ENCODE assay signal across 2 cellular contexts in the genomic region with DNA sequence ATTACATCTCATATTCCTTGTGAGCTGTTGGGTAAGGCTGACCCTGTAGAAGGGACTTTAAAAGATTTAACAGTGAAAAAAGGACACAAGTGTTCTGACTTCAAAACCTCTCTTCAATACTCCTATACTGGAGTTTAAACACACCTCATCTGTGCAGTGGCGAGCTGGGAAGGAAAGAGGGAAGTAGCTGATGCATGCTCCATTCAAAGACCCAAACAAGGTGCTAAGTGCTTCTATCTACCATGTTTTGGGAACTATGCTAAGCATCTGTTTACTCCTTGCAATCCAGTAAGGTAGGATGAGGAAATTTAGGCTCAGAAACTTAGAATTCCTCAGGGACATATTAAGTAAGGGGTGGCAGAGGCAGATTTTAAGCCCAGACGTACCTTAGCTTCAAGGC.
TF ChIP-seq lines count a peak whose summit lies in the region.

No MANE protein-coding gene starts in this region.

TF ChIP-seq in H1, 55 proteins besides CTCF, POLR2A, EP300 and RAD21:
- TF ChIP-seq EZH2 (IDR thresholded peaks at IDR 0.05; ENCODE audit: low read depth, low read length, severe bottlenecking), result no peak
- no peak for TF ChIP-seq CBX5 (IDR thresholded peaks at IDR 0.05; ENCODE audit: low read depth, low read length)
- TF ChIP-seq NRF1 (IDR thresholded peaks at IDR 0.05; ENCODE audit: low read depth, low read length), result no peak
- TF ChIP-seq ZNF274 (IDR thresholded peaks at IDR 0.05; ENCODE audit: borderline replicate concordance, extremely low read depth, low read length), result no peak

TF ChIP-seq in SK-N-SH, 30 proteins besides CTCF, POLR2A, EP300 and RAD21:
- TF ChIP-seq GABPA (IDR thresholded peaks at IDR 0.05; ENCODE audit: low read depth), result no peak
- no peak for TF ChIP-seq RFX5 (IDR thresholded peaks at IDR 0.05; ENCODE audit: low read length)
- no peak for TF ChIP-seq MXI1 (IDR thresholded peaks at IDR 0.05; ENCODE audit: low read depth, low read length)
- TF ChIP-seq, protein P1, sequence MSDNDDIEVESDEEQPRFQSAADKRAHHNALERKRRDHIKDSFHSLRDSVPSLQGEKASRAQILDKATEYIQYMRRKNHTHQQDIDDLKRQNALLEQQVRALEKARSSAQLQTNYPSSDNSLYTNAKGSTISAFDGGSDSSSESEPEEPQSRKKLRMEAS (IDR thresholded peaks at IDR 0.05; ENCODE audit: low read depth), result no peak
- TF ChIP-seq SMC3 (IDR thresholded peaks at IDR 0.05; ENCODE audit: low read depth, low read length), result no peak
- no peak for TF ChIP-seq MEF2A (IDR thresholded peaks at IDR 0.05; ENCODE audit: borderline replicate concordance, low read depth)
- TF ChIP-seq RXRA (IDR thresholded peaks at IDR 0.05; ENCODE audit: borderline replicate concordance, low read depth), result no peak
- no peak for TF ChIP-seq EZH2phosphoT487 (IDR thresholded peaks at IDR 0.05; ENCODE audit: borderline replicate concordance, low read depth)
- no peak for TF ChIP-seq NRF1 (IDR thresholded peaks at IDR 0.05; ENCODE audit: low read depth, low read length)
- TF ChIP-seq, protein P2, sequence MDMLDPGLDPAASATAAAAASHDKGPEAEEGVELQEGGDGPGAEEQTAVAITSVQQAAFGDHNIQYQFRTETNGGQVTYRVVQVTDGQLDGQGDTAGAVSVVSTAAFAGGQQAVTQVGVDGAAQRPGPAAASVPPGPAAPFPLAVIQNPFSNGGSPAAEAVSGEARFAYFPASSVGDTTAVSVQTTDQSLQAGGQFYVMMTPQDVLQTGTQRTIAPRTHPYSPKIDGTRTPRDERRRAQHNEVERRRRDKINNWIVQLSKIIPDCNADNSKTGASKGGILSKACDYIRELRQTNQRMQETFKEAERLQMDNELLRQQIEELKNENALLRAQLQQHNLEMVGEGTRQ (IDR thresholded peaks at IDR 0.05; ENCODE audit: borderline replicate concordance, low read depth, low read length), result no peak
- no peak for TF ChIP-seq RCOR1 (IDR thresholded peaks at IDR 0.05; ENCODE audit: low read length)
- TF ChIP-seq, protein P3, sequence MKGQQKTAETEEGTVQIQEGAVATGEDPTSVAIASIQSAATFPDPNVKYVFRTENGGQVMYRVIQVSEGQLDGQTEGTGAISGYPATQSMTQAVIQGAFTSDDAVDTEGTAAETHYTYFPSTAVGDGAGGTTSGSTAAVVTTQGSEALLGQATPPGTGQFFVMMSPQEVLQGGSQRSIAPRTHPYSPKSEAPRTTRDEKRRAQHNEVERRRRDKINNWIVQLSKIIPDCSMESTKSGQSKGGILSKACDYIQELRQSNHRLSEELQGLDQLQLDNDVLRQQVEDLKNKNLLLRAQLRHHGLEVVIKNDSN (IDR thresholded peaks at IDR 0.05; ENCODE audit: borderline replicate concordance, low read depth), result no peak
- TF ChIP-seq POLR2AphosphoS5 (IDR thresholded peaks at IDR 0.05; ENCODE audit: low read depth, low read length), result no peak
- TF ChIP-seq TEAD4 (IDR thresholded peaks at IDR 0.05; ENCODE audit: borderline replicate concordance, insufficient read depth), result no peak
